In the genomic region with DNA sequence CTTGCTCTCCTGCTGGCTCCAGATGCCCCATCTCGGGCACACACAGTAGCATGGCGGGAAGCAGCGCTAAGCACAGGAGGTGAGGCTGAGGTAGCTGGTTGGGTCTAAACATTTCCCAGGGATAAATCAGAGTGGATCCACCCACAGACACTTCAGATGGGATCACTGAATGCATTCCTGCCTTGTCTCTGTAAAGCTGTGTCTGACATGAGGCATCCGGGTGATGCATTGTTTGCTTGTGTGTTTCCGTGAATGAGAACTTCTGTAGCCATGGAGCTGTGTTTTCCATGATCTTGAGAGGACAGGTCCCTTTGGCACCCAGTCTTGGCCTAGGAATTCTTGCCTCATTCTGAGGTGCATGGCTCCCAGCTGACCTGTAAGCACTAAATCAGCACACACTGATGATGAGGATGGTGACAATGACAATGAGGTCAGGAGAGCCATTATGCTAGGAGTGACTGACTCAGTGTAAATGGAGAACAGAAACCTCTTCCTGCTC, we compare ENCODE assay signal across 18 cellular contexts. TPM values are rescaled to one million over a fixed set of nuclear protein-coding genes. Genes with fewer than 3 reads are reported as not detected.
A peak's percentile ranks its signal among the peaks of the same experiment; 100 is the strongest.
DNase-seq lines count a peak whose midpoint lies in the region; FAIRE-seq and TF ChIP-seq lines count a peak whose summit lies in the region.
"Had no signal": no experiment of that assay in that cellular context is flagged by ENCODE, and none has a peak within 500 bp of the region (broad histone marks: within the 10 kb centered on the region; RNA-seq: fewer than 3 reads in every experiment).

No MANE protein-coding gene starts in this region.

- H3K4me3 Mint-ChIP-seq in astrocyte (ENCODE audit: unreplicated experiment): no peak overlapping the region
- H3K4me3 Mint-ChIP-seq: activated CD4-positive, alpha-beta T cell treated with anti-CD3 and anti-CD28 coated beads, Interleukin-2, amount 10 ng/mL, durations not matched to agents 7 days and 5 days; T-helper 1 cell treated with Interleukin-12 subunit alpha and Interleukin-12 subunit beta and Interleukin-4 antibody, amounts not matched to agents 30 μg/mL and 1 μg/mL, for 36 hours had no signal

- H3K9me3 ChIP-seq in GM23248 (ENCODE audit: low read depth) (no peaks in the 10 kb centered on the region), astrocyte (ENCODE audit: insufficient read depth, low read depth, low read length) (no peaks in the 10 kb centered on the region), keratinocyte (ENCODE audit: control insufficient read depth, low read depth, low read length) (no peaks in the 10 kb centered on the region), thyroid gland (no peaks in the 10 kb centered on the region)
- no peaks in the 10 kb centered on the region for H3K9me3 ChIP-seq in effector memory CD4-positive, alpha-beta T cell (ENCODE audit: control insufficient read depth, low read length)
- H3K9me3 ChIP-seq: BLaER1 treated with 17β-estradiol and CSF1 and Interleukin-3, amounts not matched to agents 10 nM and 100 nM; esophagus muscularis mucosa; stomach had no signal

- peaks cover 35% of the 10 kb centered on the region for H3K4me1 ChIP-seq in GM23248 (ENCODE audit: insufficient read depth)
- peaks cover 51% of the 10 kb centered on the region for H3K4me1 ChIP-seq in astrocyte (ENCODE audit: insufficient read depth, low read length)
- H3K4me1 ChIP-seq in keratinocyte (ENCODE audit: control insufficient read depth, extremely low read depth, insufficient read depth, low read length): peaks cover 78% of the 10 kb centered on the region
- no peaks in the 10 kb centered on the region for H3K4me1 ChIP-seq in thyroid gland
- H3K4me1 ChIP-seq in effector memory CD4-positive, alpha-beta T cell (ENCODE audit: control insufficient read depth, insufficient read depth, low read length, poor library complexity, severe bottlenecking): no peaks in the 10 kb centered on the region

- H3K9ac ChIP-seq in GM23248 (peak overlapping the region; percentile 72), astrocyte (ENCODE audit: low read length) (peak overlapping the region; percentile 70), keratinocyte (ENCODE audit: control insufficient read depth, extremely low read depth, insufficient read depth, low read length) (peak overlapping the region; percentile 78)
- H3K9ac ChIP-seq: BLaER1 treated with 17β-estradiol and CSF1 and Interleukin-3, amounts not matched to agents 10 nM and 100 nM; KMS-11 had no signal

- dilution Hi-C loops in keratinocyte (cut with MboI; ENCODE audit: extremely low pct_ligation_motif_present, low sequenced_read_pairs): no loop called here

- peaks cover 36% of the 10 kb centered on the region for H3F3A ChIP-seq in GM23248 (ENCODE audit: insufficient read depth)

- H3K4me2 ChIP-seq in GM23248 (ENCODE audit: unreplicated experiment) (peak overlapping the region; percentile 40), astrocyte (ENCODE audit: low read length) (peak overlapping the region; percentile 74), keratinocyte (ENCODE audit: control insufficient read depth, extremely low read depth, insufficient read depth, low read depth, low read length) (peak overlapping the region; percentile 84)
- H3K4me2 ChIP-seq: KMS-11 had no signal

- H4K20me1 ChIP-seq in GM23248 (ENCODE audit: insufficient read depth) (no peaks in the 10 kb centered on the region), astrocyte (ENCODE audit: insufficient read depth, low read length) (no peaks in the 10 kb centered on the region), keratinocyte (ENCODE audit: control insufficient read depth, extremely low read depth, insufficient read depth, low read length) (no peaks in the 10 kb centered on the region)
- H4K20me1 ChIP-seq: BLaER1 treated with 17β-estradiol and CSF1 and Interleukin-3, amounts not matched to agents 10 nM and 100 nM had no signal

- POLR2A ChIA-PET in AG04449 (lab: Yijun Ruan, JAX): interaction anchor here (0.6 kb wide), 1 partner anchor 10 kb away, joined by 5 read pairs; no protein-coding TSS in a partner anchor

- H2AFZ ChIP-seq in GM23248 (no peak overlapping the region), astrocyte (ENCODE audit: low read depth, low read length) (no peak overlapping the region), keratinocyte (ENCODE audit: control insufficient read depth, low read length) (no peak overlapping the region)

- WGBS in GM23248 (ENCODE audit: low coverage in 1 of 2, low lambda C conversion rate in 2 of 2, missing lambda C conversion rate in 2 of 2), 2 experiments: 55 to 61% methylated on average over 5 of the region's 5 CpGs
- WGBS in thyroid gland, 2 donors: 96 to 98% methylated on average over 5 of the region's 5 CpGs

- in situ Hi-C loops in GM23248 (cut with MboI): no loop called here

- peaks cover 6% of the 10 kb centered on the region for H3K27me3 Mint-ChIP-seq in astrocyte (ENCODE audit: low read depth, unreplicated experiment)

- intact Hi-C loops in thyroid gland (cut with DNase I): no loop called here

- H3K9me1 ChIP-seq in keratinocyte (ENCODE audit: control insufficient read depth, extremely low read depth, insufficient read depth, low read length): no peaks in the 10 kb centered on the region

- peak; percentile 34 for DNase-seq in AG04449 (ENCODE audit: low read depth, low spot score)
- peak; percentile 93 for DNase-seq in GM23248
- peak; percentile 94 for DNase-seq in astrocyte (ENCODE audit: low read depth)
- DNase-seq in keratinocyte (ENCODE audit: low read depth, low spot score): no peak
- no peak for DNase-seq in thyroid gland
- no peak for DNase-seq in NK-92 treated with Interleukin-12 subunit alpha and Interleukin-12 subunit beta, amount 100 ng/mL, for 24 hours (lab: John Stamatoyannopoulos, UW)
- no peak for DNase-seq in activated CD4-positive, alpha-beta T cell treated with anti-CD3 and anti-CD28 coated beads for 1 hour
- no peak for DNase-seq in effector memory CD4-positive, alpha-beta T cell
- DNase-seq: activated CD4-positive, alpha-beta T cell treated with anti-CD3 and anti-CD28 coated beads, Interleukin-2, amount 10 ng/mL, durations not matched to agents 7 days and 5 days; caudate nucleus; NCI-H2081; retina; stomach had no signal

- peak overlapping the region; percentile 96 for H3K27ac Mint-ChIP-seq in astrocyte (ENCODE audit: unreplicated experiment)
- H3K27ac Mint-ChIP-seq: activated CD4-positive, alpha-beta T cell treated with anti-CD3 and anti-CD28 coated beads, Interleukin-2, amount 10 ng/mL, durations not matched to agents 7 days and 5 days; T-helper 1 cell treated with Interleukin-12 subunit alpha and Interleukin-12 subunit beta and Interleukin-4 antibody, amounts not matched to agents 30 μg/mL and 1 μg/mL, for 36 hours had no signal

- no peak for TF ChIP-seq CTCF in AG04449 (IDR thresholded peaks at IDR 0.05; ENCODE audit: insufficient read depth, low read length, missing control alignments)
- TF ChIP-seq CTCF in astrocyte (IDR thresholded peaks at IDR 0.05; ENCODE audit: insufficient read depth, low read depth, low read length): no peak
- TF ChIP-seq CTCF in keratinocyte (optimal IDR thresholded peaks at IDR 0.05 in 1 of 3, IDR thresholded peaks at IDR 0.05 in 1 of 3, conservative IDR thresholded peaks at IDR 0.05 in 1 of 3; ENCODE audit: extremely low read depth in 1 of 3, insufficient read depth in 2 of 3, low read length in 3 of 3): no peak
- TF ChIP-seq CTCF in thyroid gland (IDR thresholded peaks at IDR 0.05): no peak

- H3K4me1 Mint-ChIP-seq in astrocyte (ENCODE audit: low read depth, unreplicated experiment): peaks cover 51% of the 10 kb centered on the region
- H3K4me1 Mint-ChIP-seq: activated CD4-positive, alpha-beta T cell treated with anti-CD3 and anti-CD28 coated beads, Interleukin-2, amount 10 ng/mL, durations not matched to agents 7 days and 5 days had no signal

- no peaks in the 10 kb centered on the region for H3K79me2 ChIP-seq in GM23248 (ENCODE audit: insufficient read depth)
- H3K79me2 ChIP-seq in astrocyte (ENCODE audit: insufficient read depth, low read length): no peaks in the 10 kb centered on the region
- peaks cover 2% of the 10 kb centered on the region for H3K79me2 ChIP-seq in keratinocyte (ENCODE audit: control insufficient read depth, insufficient read depth, low read length)

- FAIRE-seq in astrocyte (lab: Jason Lieb, UNC): peak; percentile 49
- FAIRE-seq in keratinocyte (lab: Jason Lieb, UNC): peak; percentile 97

- H3K36me3 ChIP-seq in GM23248 (ENCODE audit: low read depth) (no peaks in the 10 kb centered on the region), astrocyte (ENCODE audit: insufficient read depth, low read length) (no peaks in the 10 kb centered on the region), keratinocyte (ENCODE audit: control insufficient read depth in 2 of 2, extremely low read depth in 1 of 2, insufficient read depth in 2 of 2, low read length in 2 of 2) (peaks cover 0 to 2% of the 10 kb centered on the region in 2 experiments), thyroid gland (no peaks in the 10 kb centered on the region)
- no peaks in the 10 kb centered on the region for H3K36me3 ChIP-seq in effector memory CD4-positive, alpha-beta T cell (ENCODE audit: control insufficient read depth, insufficient read depth, low read length)
- H3K36me3 ChIP-seq: BLaER1 treated with 17β-estradiol and CSF1 and Interleukin-3, amounts not matched to agents 10 nM and 100 nM; esophagus muscularis mucosa; stomach had no signal

- CTCF ChIA-PET in AG04449 (lab: Yijun Ruan, JAX): interaction anchor here (1.0 to 1.9 kb wide), 5 partner anchors 45 to 425 kb away, joined by 3 to 7 read pairs (median 4); no protein-coding TSS in a partner anchor

- H3K9me3 Mint-ChIP-seq in astrocyte (ENCODE audit: unreplicated experiment): no peaks in the 10 kb centered on the region
- H3K9me3 Mint-ChIP-seq: activated CD4-positive, alpha-beta T cell treated with anti-CD3 and anti-CD28 coated beads, Interleukin-2, amount 10 ng/mL, durations not matched to agents 7 days and 5 days; T-helper 1 cell treated with Interleukin-12 subunit alpha and Interleukin-12 subunit beta and Interleukin-4 antibody, amounts not matched to agents 30 μg/mL and 1 μg/mL, for 36 hours had no signal

- H3K36me3 Mint-ChIP-seq in astrocyte (ENCODE audit: low read depth, unreplicated experiment): no peaks in the 10 kb centered on the region

- no peaks in the 10 kb centered on the region for H3K9me2 ChIP-seq in GM23248 (ENCODE audit: insufficient read depth)

- peak overlapping the region; percentile 92 for H3K27ac ChIP-seq in GM23248
- peak overlapping the region; percentile 94 for H3K27ac ChIP-seq in astrocyte (ENCODE audit: low read depth, low read length)
- peak overlapping the region; percentile 97 for H3K27ac ChIP-seq in keratinocyte (ENCODE audit: control insufficient read depth, insufficient read depth, low read length)
- H3K27ac ChIP-seq in thyroid gland: no peak overlapping the region
- no peak overlapping the region for H3K27ac ChIP-seq in effector memory CD4-positive, alpha-beta T cell (ENCODE audit: insufficient read depth, low read length, poor library complexity, severe bottlenecking)
- H3K27ac ChIP-seq: BLaER1 treated with 17β-estradiol and CSF1 and Interleukin-3, amounts not matched to agents 10 nM and 100 nM; esophagus muscularis mucosa; KMS-11; stomach had no signal

- H3K4me3 ChIP-seq in AG04449 (ENCODE audit: low read depth, low read length): no peak overlapping the region
- H3K4me3 ChIP-seq in GM23248: peak overlapping the region; percentile 6; the same call in 1 of the 2 replicates
- no peak overlapping the region for H3K4me3 ChIP-seq in astrocyte (ENCODE audit: insufficient read depth, low read depth, low read length)
- H3K4me3 ChIP-seq in keratinocyte (ENCODE audit: control insufficient read depth in 2 of 3, extremely low read depth in 1 of 3, insufficient read depth in 2 of 3, low read depth in 1 of 3, low read length in 3 of 3): no peak overlapping the region
- H3K4me3 ChIP-seq in thyroid gland (replicated peaks in 1 of 3): no peak overlapping the region
- no peak overlapping the region for H3K4me3 ChIP-seq in effector memory CD4-positive, alpha-beta T cell (ENCODE audit: insufficient read depth, low read depth, low read length, poor library complexity, severe bottlenecking)
- H3K4me3 ChIP-seq: BLaER1 treated with 17β-estradiol and CSF1 and Interleukin-3, amounts not matched to agents 10 nM and 100 nM; esophagus muscularis mucosa; stomach had no signal

- no peaks in the 10 kb centered on the region for H3K27me3 ChIP-seq in GM23248 (replicated peaks; ENCODE audit: insufficient read depth)
- H3K27me3 ChIP-seq in astrocyte (ENCODE audit: insufficient read depth, low read length): no peaks in the 10 kb centered on the region
- H3K27me3 ChIP-seq in keratinocyte (ENCODE audit: control insufficient read depth, extremely low read depth, insufficient read depth, low read length): no peaks in the 10 kb centered on the region
- no peaks in the 10 kb centered on the region for H3K27me3 ChIP-seq in thyroid gland
- no peaks in the 10 kb centered on the region for H3K27me3 ChIP-seq in effector memory CD4-positive, alpha-beta T cell (replicated peaks; ENCODE audit: control insufficient read depth, insufficient read depth, low read length, poor library complexity, severe bottlenecking)
- H3K27me3 ChIP-seq: BLaER1 treated with 17β-estradiol and CSF1 and Interleukin-3, amounts not matched to agents 10 nM and 100 nM; esophagus muscularis mucosa had no signal

- no peak for TF ChIP-seq POLR2A in thyroid gland (IDR thresholded peaks at IDR 0.05)

RNA-seq across cellular contexts. Expression of a gene that starts 6.7 kb away (rescaled TPM):
- total RNA-seq in GM23248 (2014; rRNA removed; shearing (Covaris generic)): not detected in 2 replicates
- polyA plus RNA-seq in GM23248 (2016; fragmentation: Nextera tagmentation; extraction: Ambion mirVana): not detected in 2 replicates
- total RNA-seq in astrocyte: not detected in 2 replicates
- polyA plus RNA-seq in keratinocyte: 59.4 to 151 TPM (median 60.5 TPM) in 3 replicates
- polyA plus RNA-seq in keratinocyte (2011; ENCODE audit: low read depth): 143 TPM
- polyA plus RNA-seq in keratinocyte (2011; cell fraction: cytosol; rRNA removed): 91.3 and 121 TPM in 2 replicates
- polyA plus RNA-seq in keratinocyte (2011; cell fraction: nucleus; rRNA removed): 151 and 198 TPM in 2 replicates
- polyA plus RNA-seq in keratinocyte (2012; ENCODE audit: low replicate concordance): 57.0 and 152 TPM in 2 replicates
- 77.0 to 171 TPM (median 89.5 TPM) in 3 replicates for polyA minus RNA-seq in keratinocyte
- 144 TPM for polyA minus RNA-seq in keratinocyte (2011; cell fraction: cytosol; rRNA and poly(A)+ RNA removed)
- polyA minus RNA-seq in keratinocyte (2011; cell fraction: nucleus; rRNA and poly(A)+ RNA removed): 87.8 and 113 TPM in 2 replicates
- total RNA-seq in thyroid gland: not detected
- total RNA-seq: activated CD4-positive, alpha-beta T cell treated with anti-CD3 and anti-CD28 coated beads, Interleukin-2, amount 10 ng/mL, durations not matched to agents 7 days and 5 days; esophagus muscularis mucosa; mucosa of gallbladder; stomach had no signal
- polyA plus RNA-seq: stomach had no signal

RNA-seq across cellular contexts. Expression of a gene that starts 11.1 kb away (rescaled TPM):
- not detected in 2 replicates for total RNA-seq in GM23248 (2014; rRNA removed; shearing (Covaris generic))
- not detected in 2 replicates for polyA plus RNA-seq in GM23248 (2016; fragmentation: Nextera tagmentation; extraction: Ambion mirVana)
- total RNA-seq in astrocyte: not detected in 2 replicates
- 1,722 to 4,902 TPM (median 2,016 TPM) in 3 replicates for polyA plus RNA-seq in keratinocyte
- polyA plus RNA-seq in keratinocyte (2011; ENCODE audit: low read depth): 2,938 TPM
- polyA plus RNA-seq in keratinocyte (2011; cell fraction: cytosol; rRNA removed): 2,812 and 3,083 TPM in 2 replicates
- 2,797 and 2,980 TPM in 2 replicates for polyA plus RNA-seq in keratinocyte (2011; cell fraction: nucleus; rRNA removed)
- polyA plus RNA-seq in keratinocyte (2012; ENCODE audit: low replicate concordance): 1,858 and 2,565 TPM in 2 replicates
- polyA minus RNA-seq in keratinocyte: 2,114 to 3,991 TPM (median 2,742 TPM) in 3 replicates
- polyA minus RNA-seq in keratinocyte (2011; cell fraction: cytosol; rRNA and poly(A)+ RNA removed): 3,211 TPM
- 1,354 and 1,584 TPM in 2 replicates for polyA minus RNA-seq in keratinocyte (2011; cell fraction: nucleus; rRNA and poly(A)+ RNA removed)
- total RNA-seq in thyroid gland: not detected
- total RNA-seq: activated CD4-positive, alpha-beta T cell treated with anti-CD3 and anti-CD28 coated beads, Interleukin-2, amount 10 ng/mL, durations not matched to agents 7 days and 5 days; esophagus muscularis mucosa; mucosa of gallbladder had no signal

RNA-seq across cellular contexts. Expression of a gene that starts 32.7 kb away (rescaled TPM):
- total RNA-seq in GM23248 (2014; rRNA removed; shearing (Covaris generic)): not detected in 2 replicates
- polyA plus RNA-seq in GM23248 (2016; fragmentation: Nextera tagmentation; extraction: Ambion mirVana): not detected in 2 replicates
- not detected in 2 replicates for total RNA-seq in astrocyte
- polyA plus RNA-seq in keratinocyte: 203 to 1,358 TPM (median 357 TPM) in 3 replicates
- polyA plus RNA-seq in keratinocyte (2011; ENCODE audit: low read depth): 180 TPM
- 276 and 391 TPM in 2 replicates for polyA plus RNA-seq in keratinocyte (2011; cell fraction: cytosol; rRNA removed)
- polyA plus RNA-seq in keratinocyte (2011; cell fraction: nucleus; rRNA removed): 374 and 380 TPM in 2 replicates
- 210 and 280 TPM in 2 replicates for polyA plus RNA-seq in keratinocyte (2012; ENCODE audit: low replicate concordance)
- polyA minus RNA-seq in keratinocyte: 453 to 1,813 TPM (median 710 TPM) in 3 replicates
- 562 TPM for polyA minus RNA-seq in keratinocyte (2011; cell fraction: cytosol; rRNA and poly(A)+ RNA removed)
- 354 and 380 TPM in 2 replicates for polyA minus RNA-seq in keratinocyte (2011; cell fraction: nucleus; rRNA and poly(A)+ RNA removed)
- total RNA-seq in thyroid gland: not detected
- total RNA-seq: activated CD4-positive, alpha-beta T cell treated with anti-CD3 and anti-CD28 coated beads, Interleukin-2, amount 10 ng/mL, durations not matched to agents 7 days and 5 days; esophagus muscularis mucosa; mucosa of gallbladder had no signal

RNA-seq across cellular contexts. Expression of a gene that starts 34.7 kb away (rescaled TPM):
- not detected in 2 replicates for total RNA-seq in GM23248 (2014; rRNA removed; shearing (Covaris generic))
- polyA plus RNA-seq in GM23248 (2016; fragmentation: Nextera tagmentation; extraction: Ambion mirVana) (not detected in 2 replicates), keratinocyte (0.03 TPM in 1 of 3 replicates, not detected in the others)
- total RNA-seq in astrocyte (not detected in 2 replicates), thyroid gland (not detected)
- polyA plus RNA-seq in keratinocyte (2011; ENCODE audit: low read depth): 0.10 TPM
- not detected in 2 replicates for polyA plus RNA-seq in keratinocyte (2011; cell fraction: cytosol; rRNA removed)
- polyA plus RNA-seq in keratinocyte (2011; cell fraction: nucleus; rRNA removed): not detected in 2 replicates
- polyA plus RNA-seq in keratinocyte (2012; ENCODE audit: low replicate concordance): 0.25 TPM in 1 of 2 replicates, not detected in the other
- polyA minus RNA-seq in keratinocyte: not detected in 3 replicates
- not detected for polyA minus RNA-seq in keratinocyte (2011; cell fraction: cytosol; rRNA and poly(A)+ RNA removed)
- not detected in 2 replicates for polyA minus RNA-seq in keratinocyte (2011; cell fraction: nucleus; rRNA and poly(A)+ RNA removed)
- total RNA-seq: activated CD4-positive, alpha-beta T cell treated with anti-CD3 and anti-CD28 coated beads, Interleukin-2, amount 10 ng/mL, durations not matched to agents 7 days and 5 days; esophagus muscularis mucosa; mucosa of gallbladder; stomach had no signal
- polyA plus RNA-seq: stomach had no signal

RNA-seq across cellular contexts. Expression of a gene that starts 52.2 kb away (rescaled TPM):
- total RNA-seq in GM23248 (2014; rRNA removed; shearing (Covaris generic)): not detected in 2 replicates
- not detected in 2 replicates for polyA plus RNA-seq in GM23248 (2016; fragmentation: Nextera tagmentation; extraction: Ambion mirVana)
- total RNA-seq in astrocyte: 0.95 and 1.4 TPM in 2 replicates
- polyA plus RNA-seq in keratinocyte: 10,395 to 23,012 TPM (median 12,338 TPM) in 3 replicates
- polyA plus RNA-seq in keratinocyte (2011; ENCODE audit: low read depth): 36,695 TPM
- polyA plus RNA-seq in keratinocyte (2011; cell fraction: cytosol; rRNA removed): 11,622 and 15,916 TPM in 2 replicates
- 13,095 and 13,115 TPM in 2 replicates for polyA plus RNA-seq in keratinocyte (2011; cell fraction: nucleus; rRNA removed)
- 9,877 and 13,559 TPM in 2 replicates for polyA plus RNA-seq in keratinocyte (2012; ENCODE audit: low replicate concordance)
- 12,898 to 17,765 TPM (median 16,942 TPM) in 3 replicates for polyA minus RNA-seq in keratinocyte
- polyA minus RNA-seq in keratinocyte (2011; cell fraction: cytosol; rRNA and poly(A)+ RNA removed): 17,686 TPM
- polyA minus RNA-seq in keratinocyte (2011; cell fraction: nucleus; rRNA and poly(A)+ RNA removed): 6,738 and 7,678 TPM in 2 replicates
- total RNA-seq in thyroid gland: under 1 TPM in 1 of 4 donors, not detected in 3; 0.27 TPM
- total RNA-seq: activated CD4-positive, alpha-beta T cell treated with anti-CD3 and anti-CD28 coated beads, Interleukin-2, amount 10 ng/mL, durations not matched to agents 7 days and 5 days; mucosa of gallbladder had no signal

Comparison
In these comparisons a context has a peak if more than half of its experiments do, and no peak if none do; other contexts are left out.
1. DNase-seq: peak in AG04449 (single experiment), GM23248 (single experiment) and astrocyte (single experiment); none in keratinocyte (single experiment), thyroid gland (0 of 2), NK-92 treated with Interleukin-12 subunit alpha and Interleukin-12 subunit beta, amount 100 ng/mL, for 24 hours (single experiment), activated CD4-positive, alpha-beta T cell treated with anti-CD3 and anti-CD28 coated beads for 1 hour (single experiment) and effector memory CD4-positive, alpha-beta T cell (0 of 3).
2. H3K27ac ChIP-seq: peak in GM23248 (single experiment), astrocyte (single experiment) and keratinocyte (single experiment); none in thyroid gland (0 of 3) and effector memory CD4-positive, alpha-beta T cell (single experiment).
3. Peak in every context shown above with its lines, with median percentiles within 50 percentile points of each other: H3K4me2 ChIP-seq and H3K9ac ChIP-seq.